Comparison of ENCODE assay signal across 16 cellular contexts in the genomic region with DNA sequence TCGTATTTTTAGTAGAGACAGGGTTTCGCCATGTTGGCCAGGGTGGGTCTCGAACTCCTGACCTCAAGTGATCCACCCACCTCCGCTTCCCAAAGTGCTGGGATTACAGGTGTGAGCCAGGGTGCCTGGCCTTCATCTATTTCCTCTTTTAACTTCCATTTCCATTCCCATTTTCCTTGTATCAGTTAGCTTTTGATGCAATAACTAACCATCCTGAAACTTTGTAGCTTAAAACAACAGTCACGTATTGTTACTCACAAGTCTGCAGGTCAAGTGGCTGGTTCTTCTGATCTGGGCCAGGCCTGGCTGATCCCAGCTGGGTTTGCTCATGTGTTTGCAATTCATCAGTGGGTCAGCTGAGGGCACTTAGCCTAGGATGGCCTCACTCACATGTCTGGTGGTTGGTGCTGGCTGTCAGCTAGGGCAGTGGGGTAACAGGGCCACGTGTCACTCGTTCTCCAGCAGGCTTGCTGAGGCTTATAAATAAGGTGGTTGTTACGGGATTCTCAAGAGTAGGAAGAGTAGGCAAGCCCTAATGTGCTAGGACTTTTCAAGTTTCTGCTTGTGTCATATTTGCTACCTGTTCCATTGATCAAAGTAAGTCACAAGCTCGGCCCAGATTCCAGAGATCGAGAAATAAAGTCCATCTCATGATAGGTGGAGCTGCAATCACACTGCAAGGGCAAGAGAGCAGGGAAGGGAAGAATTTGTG.
DNase-seq lines count a peak whose midpoint lies in the region; TF ChIP-seq lines count a peak whose summit lies in the region.
"Had no signal": no experiment of that assay in that cellular context is flagged by ENCODE, and none has a peak within 500 bp of the region (broad histone marks: within the 10 kb centered on the region; RNA-seq: fewer than 3 reads in every experiment).

No MANE protein-coding gene starts in this region.

- peaks cover 7% of the 10 kb centered on the region for H3K9me3 ChIP-seq in hepatocyte (ENCODE audit: low read depth)

- no peak for TF ChIP-seq CTCF in fibroblast of villous mesenchyme (IDR thresholded peaks at IDR 0.05; ENCODE audit: insufficient read depth, low read depth, low read length)
- TF ChIP-seq CTCF in nephron progenitor cell (IDR thresholded peaks at IDR 0.05), result no peak
- TF ChIP-seq CTCF in hepatocyte (IDR thresholded peaks at IDR 0.05; ENCODE audit: poor library complexity), result no peak

- peaks cover 55% of the 10 kb centered on the region for H3K9me3 Mint-ChIP-seq in nephron progenitor cell

- H3K27ac ChIP-seq in hepatocyte, result no peak overlapping the region
- H3K27ac ChIP-seq: BLaER1 treated with 17β-estradiol and CSF1 and Interleukin-3, amounts not matched to agents 10 nM and 100 nM; parathyroid adenoma had no signal

- H3K4me2 ChIP-seq in hepatocyte, result no peak overlapping the region
- H3K4me2 ChIP-seq: BLaER1 treated with 17β-estradiol and CSF1 and Interleukin-3, amounts not matched to agents 10 nM and 100 nM had no signal

- H3K4me1 ChIP-seq in hepatocyte (ENCODE audit: insufficient read depth), result peaks cover 6% of the 10 kb centered on the region
- H3K4me1 ChIP-seq: parathyroid adenoma had no signal

- no peaks in the 10 kb centered on the region for H3K79me2 ChIP-seq in hepatocyte
- H3K79me2 ChIP-seq: parathyroid adenoma had no signal

- H3K27me3 Mint-ChIP-seq in nephron progenitor cell (ENCODE audit: low read depth, poor library complexity), result peaks cover 2% of the 10 kb centered on the region
- H3K27me3 Mint-ChIP-seq: activated B cell treated with CpG ODN at 0.5 μM for 24 hours had no signal

- peaks cover 34% of the 10 kb centered on the region for H3K4me1 Mint-ChIP-seq in nephron progenitor cell
- H3K4me1 Mint-ChIP-seq: activated B cell treated with CpG ODN at 0.5 μM for 24 hours had no signal

- H3K36me3 ChIP-seq in hepatocyte (replicated peaks; ENCODE audit: insufficient read depth, low read depth), result no peaks in the 10 kb centered on the region
- H3K36me3 ChIP-seq: BLaER1 treated with 17β-estradiol and CSF1 and Interleukin-3, amounts not matched to agents 10 nM and 100 nM had no signal

- DNase-seq in GM04504 (ENCODE audit: low read depth), result peak; percentile 54
- DNase-seq in SK-MEL-5 (ENCODE audit: low read depth, low spot score), result peak; percentile 78
- peak; percentile 79 for DNase-seq in fibroblast of villous mesenchyme (ENCODE audit: low read depth)
- no peak for DNase-seq in nephron progenitor cell
- no peak for DNase-seq in activated CD8-positive, alpha-beta memory T cell treated with anti-CD3 and anti-CD28 coated beads for 24 hours
- no peak for DNase-seq in hepatocyte (ENCODE audit: low spot score)
- DNase-seq in occipital lobe (lab: John Stamatoyannopoulos, UW), result no peak
- no peak for DNase-seq in NCI-H1092 treated with DMSO at 0.1 percent for 48 hours (lab: John Stamatoyannopoulos, UW)
- DNase-seq: activated B cell treated with CpG ODN at 0.5 μM for 24 hours; DMS79; H7; NCI-H1694; NCI-H524 treated with DMSO at 0.1 percent for 48 hours; stimulated activated naive CD4-positive, alpha-beta T cell treated with Interleukin-2 at 50 U/mL for 16 hours had no signal

- H2AFZ ChIP-seq in hepatocyte, result no peak overlapping the region
- H2AFZ ChIP-seq: parathyroid adenoma had no signal

- H3K9me2 ChIP-seq in hepatocyte (replicated peaks; ENCODE audit: insufficient read depth), result no peaks in the 10 kb centered on the region

- no peaks in the 10 kb centered on the region for H4K20me1 ChIP-seq in hepatocyte (ENCODE audit: insufficient read depth, poor library complexity, severe bottlenecking)
- H4K20me1 ChIP-seq: BLaER1 treated with 17β-estradiol and CSF1 and Interleukin-3, amounts not matched to agents 10 nM and 100 nM had no signal

- peaks cover 40% of the 10 kb centered on the region for H3K36me3 Mint-ChIP-seq in nephron progenitor cell (ENCODE audit: low read depth)

- H3K4me3 ChIP-seq in fibroblast of villous mesenchyme (ENCODE audit: low read depth, low read length), result no peak overlapping the region
- H3K4me3 ChIP-seq in hepatocyte, result no peak overlapping the region
- H3K4me3 ChIP-seq: BLaER1 treated with 17β-estradiol and CSF1 and Interleukin-3, amounts not matched to agents 10 nM and 100 nM had no signal

- H3K27ac Mint-ChIP-seq in nephron progenitor cell, result peak overlapping the region; percentile 78
- H3K27ac Mint-ChIP-seq: activated B cell treated with CpG ODN at 0.5 μM for 24 hours had no signal

- no peaks in the 10 kb centered on the region for H3K27me3 ChIP-seq in hepatocyte
- H3K27me3 ChIP-seq: BLaER1 treated with 17β-estradiol and CSF1 and Interleukin-3, amounts not matched to agents 10 nM and 100 nM had no signal

- in situ Hi-C loops in SK-MEL-5 (cut with HindIII; ENCODE audit: low pct_unique_long_range_greater_than_20kb, low sequenced_read_pairs), result no loop called here

- 86% methylated on average over 10 of the region's 10 CpGs for WGBS in hepatocyte (ENCODE audit: low lambda C conversion rate, missing lambda C conversion rate)

- no peak overlapping the region for H3K4me3 Mint-ChIP-seq in nephron progenitor cell
- H3K4me3 Mint-ChIP-seq: activated B cell treated with CpG ODN at 0.5 μM for 24 hours had no signal

Comparison
In these comparisons a context has a peak if more than half of its experiments do, and no peak if none do; other contexts are left out.
1. DNase-seq: peak in GM04504 (single experiment), SK-MEL-5 (single experiment) and fibroblast of villous mesenchyme (single experiment); none in nephron progenitor cell (single experiment), activated CD8-positive, alpha-beta memory T cell treated with anti-CD3 and anti-CD28 coated beads for 24 hours (single experiment), hepatocyte (single experiment), occipital lobe (single experiment) and NCI-H1092 treated with DMSO at 0.1 percent for 48 hours (single experiment).